In the genomic region with DNA sequence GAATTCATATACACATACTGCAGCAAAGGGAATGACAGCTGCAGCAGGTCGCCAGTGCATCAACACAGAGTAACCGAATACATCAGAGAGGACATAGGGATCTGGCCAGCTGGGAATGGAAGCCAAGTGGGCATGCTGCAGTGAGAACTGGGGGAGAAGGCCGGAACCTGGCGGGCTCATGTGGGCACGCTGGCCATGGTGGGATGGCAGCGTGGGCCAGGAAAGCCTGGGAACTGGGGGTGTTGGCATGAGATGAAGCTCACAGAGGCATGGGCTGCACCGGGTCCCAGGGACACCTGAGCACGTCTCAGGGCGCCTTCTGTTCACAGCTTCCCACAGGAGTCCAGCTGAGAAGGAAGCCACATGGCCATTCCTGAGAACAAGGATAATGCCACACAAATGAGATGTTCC, we compare ENCODE assay signal across 23 cellular contexts.
"Had no signal": no experiment of that assay in that cellular context is flagged by ENCODE, and none has a peak within 500 bp of the region (broad histone marks: within the 10 kb centered on the region; RNA-seq: fewer than 3 reads in every experiment).

No MANE protein-coding gene starts in this region.

- H3K27me3 ChIP-seq: cardiac muscle cell, foreskin keratinocyte, right atrium auricular region, transverse colon, vagina had no signal

- H3K4me3 ChIP-seq: cardiac muscle cell, lung, right atrium auricular region, smooth muscle cell, transverse colon, vagina had no signal

- H3K36me3 Mint-ChIP-seq: activated naive CD4-positive, alpha-beta T cell treated with anti-CD3 and anti-CD28 coated beads, Interleukin-2, amount 10 ng/mL, durations not matched to agents 7 days and 5 days; stimulated activated naive B cell treated with anti-CD40 and anti-IgM and Interleukin-4, amounts not matched to agents 10 μg/mL and 1 μg/mL and 100 μg/mL, for 72 hours; T-cell had no signal

- H3K4me1 ChIP-seq: foreskin keratinocyte, transverse colon had no signal

- H3K36me3 ChIP-seq: cardiac muscle cell, right atrium auricular region, transverse colon, vagina had no signal

- H3K9me3 Mint-ChIP-seq: activated CD4-positive, alpha-beta memory T cell treated with anti-CD3 and anti-CD28 coated beads, Interleukin-2, amount 10 ng/mL, durations not matched to agents 7 days and 5 days; activated CD4-positive, alpha-beta T cell treated with anti-CD3 and anti-CD28 coated beads, Interleukin-2, amount 10 ng/mL, durations not matched to agents 24 days and 14 days; activated naive CD4-positive, alpha-beta T cell treated with anti-CD3 and anti-CD28 coated beads, Interleukin-2, amount 10 ng/mL, durations not matched to agents 7 days and 5 days; activated T-cell treated with anti-CD3 and anti-CD28 coated beads, Interleukin-2, amount 50 U/mL, for 72 hours; T-cell; T-helper 2 cell treated with Interferon-gamma antibody and Interleukin-4, amounts not matched to agents 5 μg/mL and 100 μg/mL, for 36 hours had no signal

- H3K27ac Mint-ChIP-seq: activated CD4-positive, alpha-beta memory T cell treated with anti-CD3 and anti-CD28 coated beads, Interleukin-2, amount 10 ng/mL, durations not matched to agents 7 days and 5 days; activated CD4-positive, alpha-beta T cell treated with anti-CD3 and anti-CD28 coated beads, Interleukin-2, amount 10 ng/mL, durations not matched to agents 24 days and 14 days; activated naive CD4-positive, alpha-beta T cell treated with anti-CD3 and anti-CD28 coated beads, Interleukin-2, amount 10 ng/mL, durations not matched to agents 7 days and 5 days; activated T-cell treated with anti-CD3 and anti-CD28 coated beads, Interleukin-2, amount 50 U/mL, for 72 hours; progenitor cell of endocrine pancreas; stimulated activated naive B cell treated with anti-CD40 and anti-IgM and Interleukin-4, amounts not matched to agents 10 μg/mL and 1 μg/mL and 100 μg/mL, for 72 hours; T-cell; T-helper 2 cell treated with Interferon-gamma antibody and Interleukin-4, amounts not matched to agents 5 μg/mL and 100 μg/mL, for 36 hours had no signal

- H3K27ac ChIP-seq: cardiac muscle cell, foreskin keratinocyte, right atrium auricular region, transverse colon, vagina, VCaP had no signal

- ATAC-seq: activated CD4-positive, CD25-positive, alpha-beta regulatory T cell treated with anti-CD3 and anti-CD28 coated beads, Interleukin-2, amount 50 U/mL, for 24 hours; activated T-cell treated with anti-CD3 and anti-CD28 coated beads, Interleukin-2, amount 50 U/mL, for 72 hours; foreskin keratinocyte; stimulated activated naive B cell treated with anti-CD40 and anti-IgM and Interleukin-4, amounts not matched to agents 10 μg/mL and 1 μg/mL and 100 μg/mL, for 72 hours; T-cell had no signal

- H3K4me1 Mint-ChIP-seq: activated CD4-positive, alpha-beta memory T cell treated with anti-CD3 and anti-CD28 coated beads, Interleukin-2, amount 10 ng/mL, durations not matched to agents 7 days and 5 days; activated CD4-positive, alpha-beta T cell treated with anti-CD3 and anti-CD28 coated beads, Interleukin-2, amount 10 ng/mL, durations not matched to agents 24 days and 14 days; activated naive CD4-positive, alpha-beta T cell treated with anti-CD3 and anti-CD28 coated beads, Interleukin-2, amount 10 ng/mL, durations not matched to agents 7 days and 5 days; stimulated activated naive B cell treated with anti-CD40 and anti-IgM and Interleukin-4, amounts not matched to agents 10 μg/mL and 1 μg/mL and 100 μg/mL, for 72 hours; T-cell had no signal

- H3K4me3 Mint-ChIP-seq: activated CD4-positive, alpha-beta memory T cell treated with anti-CD3 and anti-CD28 coated beads, Interleukin-2, amount 10 ng/mL, durations not matched to agents 7 days and 5 days; activated CD4-positive, alpha-beta T cell treated with anti-CD3 and anti-CD28 coated beads, Interleukin-2, amount 10 ng/mL, durations not matched to agents 24 days and 14 days; activated naive CD4-positive, alpha-beta T cell treated with anti-CD3 and anti-CD28 coated beads, Interleukin-2, amount 10 ng/mL, durations not matched to agents 7 days and 5 days; activated T-cell treated with anti-CD3 and anti-CD28 coated beads, Interleukin-2, amount 50 U/mL, for 72 hours; stimulated activated naive B cell treated with anti-CD40 and anti-IgM and Interleukin-4, amounts not matched to agents 10 μg/mL and 1 μg/mL and 100 μg/mL, for 72 hours; T-cell; T-helper 2 cell treated with Interferon-gamma antibody and Interleukin-4, amounts not matched to agents 5 μg/mL and 100 μg/mL, for 36 hours had no signal

- H3K27me3 Mint-ChIP-seq: activated CD4-positive, alpha-beta T cell treated with anti-CD3 and anti-CD28 coated beads, Interleukin-2, amount 10 ng/mL, durations not matched to agents 24 days and 14 days had no signal

- H3K9me3 ChIP-seq: right atrium auricular region, transverse colon, vagina had no signal

- DNase-seq: activated CD4-positive, alpha-beta memory T cell treated with anti-CD3 and anti-CD28 coated beads, Interleukin-2, amount 10 ng/mL, durations not matched to agents 7 days and 5 days; activated CD4-positive, alpha-beta T cell treated with anti-CD3 and anti-CD28 coated beads, Interleukin-2, amount 10 ng/mL, durations not matched to agents 24 days and 14 days; activated effector memory CD4-positive, alpha-beta T cell treated with anti-CD3 and anti-CD28 coated beads, Interleukin-2, amount 50 U/mL, for 16 hours; activated naive CD4-positive, alpha-beta T cell treated with anti-CD3 and anti-CD28 coated beads, Interleukin-2, amount 10 ng/mL, durations not matched to agents 7 days and 5 days; activated T-cell treated with anti-CD3 and anti-CD28 coated beads, Interleukin-2, amount 50 U/mL, for 72 hours; effector memory CD4-positive, alpha-beta T cell; foreskin keratinocyte; kidney; occipital lobe; stimulated activated CD4-positive, alpha-beta T cell treated with anti-CD3 and anti-CD28 coated beads, Interleukin-2, amount 100 ng/mL, for 48 hours; stimulated activated CD8-positive, alpha-beta memory T cell treated with anti-CD3 and anti-CD28 coated beads, Interleukin-4, amount 100 ng/mL, for 48 hours; stimulated activated naive B cell treated with anti-CD40 and anti-IgM and Interleukin-4, amounts not matched to agents 10 μg/mL and 1 μg/mL and 100 μg/mL, for 72 hours; T-cell; transverse colon had no signal
